Comparison of ENCODE assay signal across 8 cellular contexts in genomic region chr10:72329290-72330058, GRCh38. TPM values are rescaled to one million over a fixed set of nuclear protein-coding genes. Genes with fewer than 3 reads are reported as not detected.
A peak's percentile ranks its signal among the peaks of the same experiment; 100 is the strongest.
DNase-seq lines count a peak whose midpoint lies in the region; ATAC-seq and TF ChIP-seq lines count a peak whose summit lies in the region.

No MANE protein-coding gene starts in this region.

- H3K4me3 ChIP-seq in BE2C (ENCODE audit: low read depth, low read length): no peak overlapping the region
- no peak overlapping the region for H3K4me3 ChIP-seq in NB4 (ENCODE audit: low read depth, low read length)
- no peak overlapping the region for H3K4me3 ChIP-seq in body of pancreas

- H3K79me1 ChIP-seq in H9 (ENCODE audit: insufficient read depth, low read depth, low read length, poor library complexity, severe bottlenecking): no peaks in the 10 kb centered on the region

- no peak overlapping the region for H3K14ac ChIP-seq in H9 (ENCODE audit: insufficient read depth, low read length)

- no peak overlapping the region for H2BK12ac ChIP-seq in H9 (ENCODE audit: insufficient read length, low read depth, low read length)

- H3K27ac ChIP-seq in body of pancreas (peak overlapping the region; percentile 82 to 99 (median 92)), H9 (ENCODE audit: insufficient read length, low read depth, low read length) (no peak overlapping the region)

- H3K27ac Mint-ChIP-seq in natural killer cell treated with Interleukin-12 subunit alpha and Interleukin-12 subunit beta and Interleukin-15 and Interleukin-18, amount 100 ng/mL, for 72 hours: peak overlapping the region; percentile 92
- no peak overlapping the region for H3K27ac Mint-ChIP-seq in H9

- intact Hi-C loops in body of pancreas (cut with DNase I): no loop called here

- H3K27me3 ChIP-seq in BE2C (no peaks in the 10 kb centered on the region), body of pancreas (no peaks in the 10 kb centered on the region), H9 (ENCODE audit: insufficient read depth, low read length) (no peaks in the 10 kb centered on the region)

- peak overlapping the region; percentile 47 for H3K4me3 Mint-ChIP-seq in natural killer cell treated with Interleukin-12 subunit alpha and Interleukin-12 subunit beta and Interleukin-15 and Interleukin-18, amount 100 ng/mL, for 72 hours
- H3K4me3 Mint-ChIP-seq in H9: no peak overlapping the region; a peak in 1 of 5 replicates

- H3K4me1 ChIP-seq in BE2C (peaks cover 60% of the 10 kb centered on the region), body of pancreas (peaks cover 92% of the 10 kb centered on the region), H9 (ENCODE audit: insufficient read depth, low read length) (peaks cover 5% of the 10 kb centered on the region; the same call in 1 of the 2 replicates)

- no peak overlapping the region for H3K4ac ChIP-seq in H9 (ENCODE audit: low read depth, low read length)

- H2AFZ ChIP-seq in H9 (ENCODE audit: low read length): no peak overlapping the region

- peak; percentile 71 for DNase-seq in BE2C
- DNase-seq in NB4 (ENCODE audit: low read depth): peak; percentile 52
- peak; percentile 89 to 96 (median 94) for DNase-seq in body of pancreas
- no peak for DNase-seq in natural killer cell treated with Interleukin-12 subunit alpha and Interleukin-12 subunit beta and Interleukin-15 and Interleukin-18, amount 100 ng/mL, for 72 hours (ENCODE audit: low spot score)
- DNase-seq in GM10248 (ENCODE audit: extremely low spot score): no peak
- DNase-seq in H9: no peak

- H3K79me2 ChIP-seq in H9 (ENCODE audit: insufficient read depth, low read length): no peaks in the 10 kb centered on the region

- H2BK20ac ChIP-seq in H9 (ENCODE audit: low read depth, low read length, poor library complexity, severe bottlenecking): no peak overlapping the region

- CTCF ChIA-PET in GM10248 (lab: Yijun Ruan, JAX): interaction anchor here (1.1 to 1.5 kb wide), 2 partner anchors 9 to 54 kb away, joined by 4 to 8 read pairs; no protein-coding TSS in a partner anchor

- ATAC-seq in body of pancreas: peak; percentile 62
- no peak for ATAC-seq in natural killer cell treated with Interleukin-12 subunit alpha and Interleukin-12 subunit beta and Interleukin-15 and Interleukin-18, amount 100 ng/mL, for 72 hours
- no peak for ATAC-seq in HG02763 (IDR thresholded peaks at IDR 0.05; ENCODE audit: unreplicated experiment)
- no peak for ATAC-seq in HG02870 (IDR thresholded peaks at IDR 0.05; ENCODE audit: unreplicated experiment)

- no peak overlapping the region for H3K4me2 ChIP-seq in H9 (ENCODE audit: insufficient read depth, insufficient read length, low read length)

- POLR2A ChIA-PET in GM10248 (lab: Yijun Ruan, JAX): interaction anchor here (0.9 kb wide), 1 partner anchor 56 kb away, joined by 3 read pairs; the partner anchor contains the start of gene DDIT4

- peaks cover 61 to 65% of the 10 kb centered on the region in 2 donors for H3K4me1 Mint-ChIP-seq in natural killer cell treated with Interleukin-12 subunit alpha and Interleukin-12 subunit beta and Interleukin-15 and Interleukin-18, amount 100 ng/mL, for 72 hours (ENCODE audit: low read depth in 2 of 2)
- H3K4me1 Mint-ChIP-seq in H9: peaks cover 46 to 64% of the 10 kb centered on the region in 2 experiments

- no peak overlapping the region for H2BK5ac ChIP-seq in H9 (ENCODE audit: insufficient read length, low read length)

- peaks cover 4% of the 10 kb centered on the region for H3K36me3 Mint-ChIP-seq in natural killer cell treated with Interleukin-12 subunit alpha and Interleukin-12 subunit beta and Interleukin-15 and Interleukin-18, amount 100 ng/mL, for 72 hours
- H3K36me3 Mint-ChIP-seq in H9 (ENCODE audit: insufficient read depth in 1 of 3, low read depth in 3 of 3): peaks cover 0 to 14% (median 4%) of the 10 kb centered on the region in 3 experiments; a peak in 4 of 7 replicates

- no peak overlapping the region for H2BK15ac ChIP-seq in H9 (ENCODE audit: low read depth, low read length)

- TF ChIP-seq POLR2A in NB4 (IDR thresholded peaks at IDR 0.05; ENCODE audit: extremely low read depth, insufficient read length) (no peak), body of pancreas (IDR thresholded peaks at IDR 0.05) (peak in 1 of 3 donors; percentile 57)

- H3K9me3 Mint-ChIP-seq in natural killer cell treated with Interleukin-12 subunit alpha and Interleukin-12 subunit beta and Interleukin-15 and Interleukin-18, amount 100 ng/mL, for 72 hours: no peaks in the 10 kb centered on the region
- no peaks in the 10 kb centered on the region; a peak in 1 of 5 replicates for H3K9me3 Mint-ChIP-seq in H9

- 46 to 62% methylated on average over 7 to 11 of the region's 11 CpGs for WGBS in body of pancreas, 2 donors
- no CpG with 5 or more reads among the region's 11 CpGs for WGBS in H9 (ENCODE audit: extremely low coverage, insufficient read length, low lambda C conversion rate)

- H3K23me2 ChIP-seq in H9 (ENCODE audit: insufficient read length, low read depth, low read length, poor library complexity, severe bottlenecking): no peaks in the 10 kb centered on the region

- no peak overlapping the region for H3K23ac ChIP-seq in H9 (ENCODE audit: insufficient read length, low read depth, low read length)

- H3K18ac ChIP-seq in H9 (ENCODE audit: insufficient read length, low read depth, low read length): no peak overlapping the region

- no peak overlapping the region for H4K91ac ChIP-seq in H9 (ENCODE audit: insufficient read length, low read depth, low read length)

- TF ChIP-seq CTCF in BE2C (IDR thresholded peaks at IDR 0.05; ENCODE audit: low read depth, low read length) (no peak), NB4 (IDR thresholded peaks at IDR 0.05; ENCODE audit: low read depth, low read length) (no peak), body of pancreas (IDR thresholded peaks at IDR 0.05) (peak in 1 of 7 experiments; percentile 2), GM10248 (IDR thresholded peaks at IDR 0.05; ENCODE audit: control extremely low read depth, extremely low read depth, low read depth, missing control alignments) (no peak), H9 (conservative IDR thresholded peaks at IDR 0.05) (no peak)

- H3K36me3 ChIP-seq in BE2C (peaks cover 8% of the 10 kb centered on the region), body of pancreas (replicated peaks in 1 of 2; ENCODE audit: insufficient read depth in 1 of 2, low read depth in 2 of 2) (no peaks in the 10 kb centered on the region)

- no peak overlapping the region for H4K8ac ChIP-seq in H9 (replicated peaks; ENCODE audit: insufficient read length, low read depth, low read length)

- no peak overlapping the region for H3K9ac ChIP-seq in H9 (ENCODE audit: extremely low read depth, insufficient read length, low read length)

- H4K20me1 ChIP-seq in H9 (ENCODE audit: control insufficient read depth, insufficient read depth, insufficient read length): no peaks in the 10 kb centered on the region

- no peaks in the 10 kb centered on the region for H3K27me3 Mint-ChIP-seq in natural killer cell treated with Interleukin-12 subunit alpha and Interleukin-12 subunit beta and Interleukin-15 and Interleukin-18, amount 100 ng/mL, for 72 hours
- H3K27me3 Mint-ChIP-seq in H9 (ENCODE audit: low read depth): no peaks in the 10 kb centered on the region; the same call in none of the 2 replicates

- H4K5ac ChIP-seq in H9 (ENCODE audit: insufficient read length, low read depth, low read length): no peak overlapping the region

- H3K9me3 ChIP-seq in BE2C (no peaks in the 10 kb centered on the region), body of pancreas (no peaks in the 10 kb centered on the region), H9 (ENCODE audit: control insufficient read depth, low read depth, low read length) (no peaks in the 10 kb centered on the region)

- H3T11ph ChIP-seq in H9 (ENCODE audit: low read length): no peak overlapping the region

- no peak overlapping the region for H2AK5ac ChIP-seq in H9 (ENCODE audit: insufficient read length, low read length)

- H2BK120ac ChIP-seq in H9 (ENCODE audit: low read depth, low read length, poor library complexity, severe bottlenecking): no peak overlapping the region

- no peak overlapping the region for H3K56ac ChIP-seq in H9 (ENCODE audit: insufficient read length, low read depth, low read length)

RNA-seq across cellular contexts. Expression of gene DNAJB12, which starts 25.2 kb away (rescaled TPM):
- polyA plus RNA-seq in BE2C (2012; ENCODE audit: insufficient read depth, insufficient read length, low read depth): 42.2 TPM
- total RNA-seq in body of pancreas: 10 to 100 TPM; 19.2 to 24.1 TPM
- 10 to 100 TPM; 39.5 to 39.7 TPM for total RNA-seq in natural killer cell treated with Interleukin-12 subunit alpha and Interleukin-12 subunit beta and Interleukin-15 and Interleukin-18, amount 100 ng/mL, for 72 hours
- total RNA-seq in H9 (2021): 25.9 and 27.6 TPM in 2 replicates

RNA-seq across cellular contexts. Expression of gene DDIT4, which starts 55.8 kb away (rescaled TPM):
- polyA plus RNA-seq in BE2C (2012; ENCODE audit: insufficient read depth, insufficient read length, low read depth): 468 TPM
- total RNA-seq in body of pancreas (100 to 1,000 TPM; 238 to 269 TPM), H9 (2021) (82.9 and 84.0 TPM in 2 replicates)
- total RNA-seq in natural killer cell treated with Interleukin-12 subunit alpha and Interleukin-12 subunit beta and Interleukin-15 and Interleukin-18, amount 100 ng/mL, for 72 hours: 100 to 1,000 TPM; 189 to 207 TPM

Comparison
In these comparisons a context has a peak if more than half of its experiments do, and no peak if none do; other contexts are left out.
1. DNase-seq: peak in BE2C (single experiment), NB4 (single experiment) and body of pancreas (4 of 4); none in natural killer cell treated with Interleukin-12 subunit alpha and Interleukin-12 subunit beta and Interleukin-15 and Interleukin-18, amount 100 ng/mL, for 72 hours (single experiment), GM10248 (single experiment) and H9 (single experiment).
2. H3K27ac Mint-ChIP-seq: peak in natural killer cell treated with Interleukin-12 subunit alpha and Interleukin-12 subunit beta and Interleukin-15 and Interleukin-18, amount 100 ng/mL, for 72 hours (2 of 2); none in H9 (0 of 3).